Comparison of ENCODE assay signal across 10 cellular contexts in the genomic region with DNA sequence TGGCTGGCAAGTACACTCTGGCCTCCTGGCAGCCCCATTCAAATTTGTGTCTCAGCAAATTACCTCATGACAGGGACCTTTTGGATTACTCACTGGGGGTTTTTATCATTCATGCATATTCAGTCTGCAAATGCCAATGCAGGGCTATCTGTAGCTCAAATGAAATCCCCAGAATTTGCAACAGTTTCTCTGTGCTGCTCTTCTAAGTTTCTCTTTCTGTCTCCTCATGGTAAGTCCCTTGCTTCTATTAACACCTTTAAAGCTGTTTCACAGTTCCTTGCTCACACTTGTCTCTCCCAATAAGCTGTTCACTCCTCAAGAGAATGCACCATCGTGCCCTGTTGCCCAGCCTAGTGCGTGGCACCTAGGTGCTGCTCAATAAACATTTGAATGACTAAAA. TPM values are rescaled to one million over a fixed set of nuclear protein-coding genes. Genes with fewer than 3 reads are reported as not detected.
A peak's percentile ranks its signal among the peaks of the same experiment; 100 is the strongest.
DNase-seq lines count a peak whose midpoint lies in the region; ATAC-seq and TF ChIP-seq lines count a peak whose summit lies in the region.
"Had no signal": no experiment of that assay in that cellular context is flagged by ENCODE, and none has a peak within 500 bp of the region (broad histone marks: within the 10 kb centered on the region; RNA-seq: fewer than 3 reads in every experiment).

No MANE protein-coding gene starts in this region.

- ATAC-seq in natural killer cell treated with Interleukin-12 subunit alpha and Interleukin-12 subunit beta and Interleukin-15 and Interleukin-18, amount 100 ng/mL, for 72 hours, result peak; percentile 12 to 41
- ATAC-seq in natural killer cell (no peak), GM21825 (IDR thresholded peaks at IDR 0.05; ENCODE audit: unreplicated experiment) (peak; percentile 46), HG03342 (IDR thresholded peaks at IDR 0.05; ENCODE audit: unreplicated experiment) (peak; percentile 44)
- ATAC-seq: activated CD8-positive, alpha-beta memory T cell treated with anti-CD3 and anti-CD28 coated beads, Interleukin-2, amount 10 ng/mL, durations not matched to agents 7 days and 5 days had no signal

- TF ChIP-seq CTCF in natural killer cell (IDR thresholded peaks at IDR 0.05), result no peak

- H3K27ac Mint-ChIP-seq in natural killer cell treated with Interleukin-12 subunit alpha and Interleukin-12 subunit beta and Interleukin-15 and Interleukin-18, amount 100 ng/mL, for 72 hours, result no peak overlapping the region
- no peak overlapping the region for H3K27ac Mint-ChIP-seq in natural killer cell
- H3K27ac Mint-ChIP-seq: activated CD8-positive, alpha-beta memory T cell treated with anti-CD3 and anti-CD28 coated beads, Interleukin-2, amount 10 ng/mL, durations not matched to agents 7 days and 5 days had no signal

- peaks cover 0 to 5% of the 10 kb centered on the region in 2 donors for H3K4me1 Mint-ChIP-seq in natural killer cell treated with Interleukin-12 subunit alpha and Interleukin-12 subunit beta and Interleukin-15 and Interleukin-18, amount 100 ng/mL, for 72 hours (ENCODE audit: low read depth in 2 of 2)
- H3K4me1 Mint-ChIP-seq in natural killer cell, result peaks cover 0 to 13% of the 10 kb centered on the region in 2 donors

- intact Hi-C loops in natural killer cell (cut with micrococcal nuclease), result no loop called here

- H3K36me3 Mint-ChIP-seq in natural killer cell treated with Interleukin-12 subunit alpha and Interleukin-12 subunit beta and Interleukin-15 and Interleukin-18, amount 100 ng/mL, for 72 hours, result no peaks in the 10 kb centered on the region
- no peaks in the 10 kb centered on the region for H3K36me3 Mint-ChIP-seq in natural killer cell
- H3K36me3 Mint-ChIP-seq: activated CD8-positive, alpha-beta memory T cell treated with anti-CD3 and anti-CD28 coated beads, Interleukin-2, amount 10 ng/mL, durations not matched to agents 7 days and 5 days had no signal

- no peaks in the 10 kb centered on the region for H3K9me3 Mint-ChIP-seq in natural killer cell treated with Interleukin-12 subunit alpha and Interleukin-12 subunit beta and Interleukin-15 and Interleukin-18, amount 100 ng/mL, for 72 hours
- no peaks in the 10 kb centered on the region for H3K9me3 Mint-ChIP-seq in natural killer cell

- no peak for DNase-seq in natural killer cell treated with Interleukin-12 subunit alpha and Interleukin-12 subunit beta and Interleukin-15 and Interleukin-18, amount 100 ng/mL, for 72 hours (ENCODE audit: low spot score)
- DNase-seq in natural killer cell (no peak), dedifferentiated amniotic fluid mesenchymal stem cell (ENCODE audit: extremely low spot score) (no peak), NCI-H146 (lab: John Stamatoyannopoulos, UW) (no peak), NCI-H1105 treated with DMSO at 0.1 percent for 48 hours (lab: John Stamatoyannopoulos, UW) (no peak)
- DNase-seq in stimulated activated CD4-positive, alpha-beta T cell treated with anti-CD3 and anti-CD28 coated beads, Interleukin-4, amount 100 ng/mL, for 24 hours, result no peak
- DNase-seq: activated CD8-positive, alpha-beta memory T cell treated with anti-CD3 and anti-CD28 coated beads, Interleukin-2, amount 10 ng/mL, durations not matched to agents 7 days and 5 days; retina had no signal

- peaks cover 28 to 31% of the 10 kb centered on the region in 2 donors for H3K27me3 Mint-ChIP-seq in natural killer cell treated with Interleukin-12 subunit alpha and Interleukin-12 subunit beta and Interleukin-15 and Interleukin-18, amount 100 ng/mL, for 72 hours
- H3K27me3 Mint-ChIP-seq in natural killer cell (ENCODE audit: low read depth in 2 of 2), result peaks cover 30% of the 10 kb centered on the region in 2 donors

- H3K4me3 Mint-ChIP-seq in natural killer cell treated with Interleukin-12 subunit alpha and Interleukin-12 subunit beta and Interleukin-15 and Interleukin-18, amount 100 ng/mL, for 72 hours, result no peak overlapping the region
- H3K4me3 Mint-ChIP-seq in natural killer cell, result no peak overlapping the region
- H3K4me3 Mint-ChIP-seq: activated CD8-positive, alpha-beta memory T cell treated with anti-CD3 and anti-CD28 coated beads, Interleukin-2, amount 10 ng/mL, durations not matched to agents 7 days and 5 days had no signal

RNA-seq across cellular contexts. Expression of a gene that starts 3.3 kb away (rescaled TPM):
- under 1 TPM in 1 of 2 donors, not detected in 1; 0.47 TPM for total RNA-seq in natural killer cell treated with Interleukin-12 subunit alpha and Interleukin-12 subunit beta and Interleukin-15 and Interleukin-18, amount 100 ng/mL, for 72 hours
- total RNA-seq in natural killer cell, result not detected

Comparison
In these comparisons a context has a peak if more than half of its experiments do, and no peak if none do; other contexts are left out.
1. ATAC-seq: peak in natural killer cell treated with Interleukin-12 subunit alpha and Interleukin-12 subunit beta and Interleukin-15 and Interleukin-18, amount 100 ng/mL, for 72 hours (2 of 2), GM21825 (single experiment) and HG03342 (single experiment); none in natural killer cell (0 of 3).